In the genomic region with DNA sequence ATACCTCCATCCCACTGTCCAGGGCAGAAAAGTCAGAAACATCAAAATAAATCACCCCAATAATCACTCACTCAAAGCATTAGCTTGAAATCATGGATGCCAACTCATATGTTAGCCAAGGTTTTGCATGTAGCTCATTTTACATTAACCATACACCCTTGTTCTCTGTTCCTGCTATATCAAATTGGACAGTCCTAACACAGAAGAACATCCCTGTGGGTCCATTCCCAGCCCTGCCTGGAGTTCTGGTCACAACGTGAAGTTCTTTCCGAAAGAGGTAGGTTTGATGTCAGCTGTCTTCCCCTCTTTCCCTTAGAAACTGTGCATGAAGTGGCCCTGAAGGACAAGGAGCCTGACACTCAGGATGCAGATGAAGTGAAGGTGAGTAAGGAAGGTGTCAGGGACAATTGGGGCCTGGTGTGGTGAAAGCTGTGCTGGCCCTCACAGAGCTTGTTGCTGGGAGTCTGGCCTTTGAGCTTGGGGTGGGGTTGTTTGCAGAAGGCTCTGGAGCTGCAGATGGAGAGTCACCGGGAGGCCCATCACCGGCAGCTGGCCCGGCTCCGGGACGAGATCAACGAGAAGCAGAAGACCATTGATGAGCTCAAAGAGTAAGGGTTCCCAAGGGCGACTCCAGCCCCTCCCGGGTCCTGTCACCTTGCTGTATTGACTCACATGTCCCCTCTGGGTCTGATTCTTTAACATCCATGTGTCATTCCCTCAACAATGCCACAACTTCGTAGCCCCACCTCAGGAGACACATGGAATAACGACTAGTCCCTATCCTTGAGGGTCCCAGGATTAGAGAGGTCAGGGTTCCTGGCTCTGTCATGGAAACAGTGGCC, we compare ENCODE assay signal across 1 cellular context.
A peak's percentile ranks its signal among the peaks of the same experiment; 100 is the strongest.
TF ChIP-seq lines count a peak whose summit lies in the region.

No MANE protein-coding gene starts in this region.

TF ChIP-seq in HepG2, 621 proteins besides CTCF, POLR2A, EP300 and RAD21 (continued from another document and continues in another):
- TF ChIP-seq ZBTB40 (IDR thresholded peaks at IDR 0.05) (no peak), ZBTB40 (CRISPR knock-in tag; IDR thresholded peaks at IDR 0.05) (0 out of 2 replicates have a peak, but pooled peaks have one; percentile 60), MIER2 (CRISPR knock-in tag; IDR thresholded peaks at IDR 0.05) (no peak), TBL1XR1 (IDR thresholded peaks at IDR 0.05; ENCODE audit: borderline replicate concordance, low read length, partially characterized antibody) (no peak), UBTF (CRISPR knock-in tag; IDR thresholded peaks at IDR 0.05) (peak; percentile 79), RFX1 (IDR thresholded peaks at IDR 0.05) (no peak), TBX2 (CRISPR knock-in tag; IDR thresholded peaks at IDR 0.05; ENCODE audit: borderline replicate concordance) (peak; percentile 96), ZNF431 (CRISPR knock-in tag; IDR thresholded peaks at IDR 0.05; ENCODE audit: borderline replicate concordance, low read depth) (peak; percentile 62; the same call in 1 of the 2 replicates), ZNF432 (CRISPR knock-in tag; IDR thresholded peaks at IDR 0.05; ENCODE audit: borderline replicate concordance) (no peak), SIN3A (IDR thresholded peaks at IDR 0.05; ENCODE audit: borderline replicate concordance, low read depth, low read length) (peak; percentile 65; the same call in 1 of the 2 replicates), ZNF207 (IDR thresholded peaks at IDR 0.05; ENCODE audit: borderline replicate concordance) (no peak), FIP1L1 (IDR thresholded peaks at IDR 0.05; ENCODE audit: borderline replicate concordance, insufficient read depth, low read depth, low read length) (no peak), ZEB1 (IDR thresholded peaks at IDR 0.05; ENCODE audit: insufficient replicate concordance, low read depth) (no peak), KDM4B (CRISPR knock-in tag; IDR thresholded peaks at IDR 0.05) (0 out of 2 replicates have a peak, but pooled peaks have one; percentile 65), SMAD3 (CRISPR knock-in tag; IDR thresholded peaks at IDR 0.05) (0 out of 2 replicates have a peak, but pooled peaks have one; percentile 31), NR2F6 (IDR thresholded peaks at IDR 0.05) (no peak; the same call in 1 of the 2 replicates), NR2F6 (CRISPR knock-in tag; IDR thresholded peaks at IDR 0.05) (peak; percentile 59; the same call in 1 of the 2 replicates), HDAC1 (CRISPR knock-in tag; IDR thresholded peaks at IDR 0.05) (peak; percentile 73), ARNT (IDR thresholded peaks at IDR 0.05) (no peak), ZFP36L1 (CRISPR knock-in tag; IDR thresholded peaks at IDR 0.05) (no peak), FOXA3 (CRISPR knock-in tag; IDR thresholded peaks at IDR 0.05) (peak; percentile 76), RBM39 (IDR thresholded peaks at IDR 0.05; ENCODE audit: low read depth, low read length, poor library complexity, severe bottlenecking) (no peak), RXRB (CRISPR knock-in tag; IDR thresholded peaks at IDR 0.05; ENCODE audit: borderline replicate concordance) (peak; percentile 65; the same call in 1 of the 2 replicates), KAT8 (CRISPR knock-in tag; IDR thresholded peaks at IDR 0.05) (peak; percentile 34; the same call in 1 of the 2 replicates), ZNF746 (CRISPR knock-in tag; IDR thresholded peaks at IDR 0.05) (peak; percentile 63; the same call in 1 of the 2 replicates), FOXK2 (IDR thresholded peaks at IDR 0.05) (peak; percentile 40; the same call in 1 of the 2 replicates), HDAC2 (CRISPR knock-in tag; IDR thresholded peaks at IDR 0.05) (peak; percentile 73; the same call in 1 of the 2 replicates), PHF20 (CRISPR knock-in tag; IDR thresholded peaks at IDR 0.05) (peak; percentile 56; the same call in 1 of the 2 replicates), ZNF615 (CRISPR knock-in tag; IDR thresholded peaks at IDR 0.05; ENCODE audit: borderline replicate concordance) (peak; percentile 40; the same call in 1 of the 2 replicates), HNF4A (CRISPR knock-in tag; IDR thresholded peaks at IDR 0.05) (peak; percentile 88)
- TF ChIP-seq, protein P1, sequence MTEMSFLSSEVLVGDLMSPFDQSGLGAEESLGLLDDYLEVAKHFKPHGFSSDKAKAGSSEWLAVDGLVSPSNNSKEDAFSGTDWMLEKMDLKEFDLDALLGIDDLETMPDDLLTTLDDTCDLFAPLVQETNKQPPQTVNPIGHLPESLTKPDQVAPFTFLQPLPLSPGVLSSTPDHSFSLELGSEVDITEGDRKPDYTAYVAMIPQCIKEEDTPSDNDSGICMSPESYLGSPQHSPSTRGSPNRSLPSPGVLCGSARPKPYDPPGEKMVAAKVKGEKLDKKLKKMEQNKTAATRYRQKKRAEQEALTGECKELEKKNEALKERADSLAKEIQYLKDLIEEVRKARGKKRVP (CRISPR knock-in tag; IDR thresholded peaks at IDR 0.05): 0 out of 4 replicates have a peak, but pooled peaks of 1 of the 2 experiments have one; percentile 19
- TF ChIP-seq, protein P2, sequence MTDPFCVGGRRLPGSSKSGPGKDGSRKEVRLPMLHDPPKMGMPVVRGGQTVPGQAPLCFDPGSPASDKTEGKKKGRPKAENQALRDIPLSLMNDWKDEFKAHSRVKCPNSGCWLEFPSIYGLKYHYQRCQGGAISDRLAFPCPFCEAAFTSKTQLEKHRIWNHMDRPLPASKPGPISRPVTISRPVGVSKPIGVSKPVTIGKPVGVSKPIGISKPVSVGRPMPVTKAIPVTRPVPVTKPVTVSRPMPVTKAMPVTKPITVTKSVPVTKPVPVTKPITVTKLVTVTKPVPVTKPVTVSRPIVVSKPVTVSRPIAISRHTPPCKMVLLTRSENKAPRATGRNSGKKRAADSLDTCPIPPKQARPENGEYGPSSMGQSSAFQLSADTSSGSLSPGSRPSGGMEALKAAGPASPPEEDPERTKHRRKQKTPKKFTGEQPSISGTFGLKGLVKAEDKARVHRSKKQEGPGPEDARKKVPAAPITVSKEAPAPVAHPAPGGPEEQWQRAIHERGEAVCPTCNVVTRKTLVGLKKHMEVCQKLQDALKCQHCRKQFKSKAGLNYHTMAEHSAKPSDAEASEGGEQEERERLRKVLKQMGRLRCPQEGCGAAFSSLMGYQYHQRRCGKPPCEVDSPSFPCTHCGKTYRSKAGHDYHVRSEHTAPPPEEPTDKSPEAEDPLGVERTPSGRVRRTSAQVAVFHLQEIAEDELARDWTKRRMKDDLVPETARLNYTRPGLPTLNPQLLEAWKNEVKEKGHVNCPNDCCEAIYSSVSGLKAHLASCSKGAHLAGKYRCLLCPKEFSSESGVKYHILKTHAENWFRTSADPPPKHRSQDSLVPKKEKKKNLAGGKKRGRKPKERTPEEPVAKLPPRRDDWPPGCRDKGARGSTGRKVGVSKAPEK (CRISPR knock-in tag; IDR thresholded peaks at IDR 0.05; ENCODE audit: borderline replicate concordance): 0 out of 2 replicates have a peak, but pooled peaks have one; percentile 44
- TF ChIP-seq, protein P3, sequence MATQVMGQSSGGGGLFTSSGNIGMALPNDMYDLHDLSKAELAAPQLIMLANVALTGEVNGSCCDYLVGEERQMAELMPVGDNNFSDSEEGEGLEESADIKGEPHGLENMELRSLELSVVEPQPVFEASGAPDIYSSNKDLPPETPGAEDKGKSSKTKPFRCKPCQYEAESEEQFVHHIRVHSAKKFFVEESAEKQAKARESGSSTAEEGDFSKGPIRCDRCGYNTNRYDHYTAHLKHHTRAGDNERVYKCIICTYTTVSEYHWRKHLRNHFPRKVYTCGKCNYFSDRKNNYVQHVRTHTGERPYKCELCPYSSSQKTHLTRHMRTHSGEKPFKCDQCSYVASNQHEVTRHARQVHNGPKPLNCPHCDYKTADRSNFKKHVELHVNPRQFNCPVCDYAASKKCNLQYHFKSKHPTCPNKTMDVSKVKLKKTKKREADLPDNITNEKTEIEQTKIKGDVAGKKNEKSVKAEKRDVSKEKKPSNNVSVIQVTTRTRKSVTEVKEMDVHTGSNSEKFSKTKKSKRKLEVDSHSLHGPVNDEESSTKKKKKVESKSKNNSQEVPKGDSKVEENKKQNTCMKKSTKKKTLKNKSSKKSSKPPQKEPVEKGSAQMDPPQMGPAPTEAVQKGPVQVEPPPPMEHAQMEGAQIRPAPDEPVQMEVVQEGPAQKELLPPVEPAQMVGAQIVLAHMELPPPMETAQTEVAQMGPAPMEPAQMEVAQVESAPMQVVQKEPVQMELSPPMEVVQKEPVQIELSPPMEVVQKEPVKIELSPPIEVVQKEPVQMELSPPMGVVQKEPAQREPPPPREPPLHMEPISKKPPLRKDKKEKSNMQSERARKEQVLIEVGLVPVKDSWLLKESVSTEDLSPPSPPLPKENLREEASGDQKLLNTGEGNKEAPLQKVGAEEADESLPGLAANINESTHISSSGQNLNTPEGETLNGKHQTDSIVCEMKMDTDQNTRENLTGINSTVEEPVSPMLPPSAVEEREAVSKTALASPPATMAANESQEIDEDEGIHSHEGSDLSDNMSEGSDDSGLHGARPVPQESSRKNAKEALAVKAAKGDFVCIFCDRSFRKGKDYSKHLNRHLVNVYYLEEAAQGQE (IDR thresholded peaks at IDR 0.05; ENCODE audit: borderline replicate concordance in 1 of 2, low read depth in 1 of 2, low read length in 2 of 2): 0 out of 4 replicates have a peak, but pooled peaks of 1 of the 2 experiments have one; percentile 26
- TF ChIP-seq, protein P4, sequence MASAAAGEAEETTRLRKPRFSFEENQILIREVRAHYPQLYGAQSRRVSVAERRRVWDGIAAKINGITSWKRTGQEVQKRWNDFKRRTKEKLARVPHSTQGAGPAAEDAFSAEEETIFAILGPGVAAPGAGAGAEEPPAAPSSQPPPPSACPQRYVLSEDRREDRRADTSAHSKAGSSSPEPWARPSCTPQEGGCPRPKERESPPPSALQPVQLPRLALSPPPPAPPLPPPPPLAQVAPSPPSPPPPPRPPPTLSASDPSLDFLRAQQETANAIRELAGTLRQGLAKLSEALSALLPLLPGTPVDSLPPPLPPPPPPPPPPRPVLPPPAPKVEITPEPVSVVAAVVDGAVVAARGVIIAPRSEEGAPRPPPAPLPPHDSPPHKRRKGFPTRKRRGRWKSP (CRISPR knock-in tag; IDR thresholded peaks at IDR 0.05): peak; percentile 74; the same call in 1 of the 2 replicates
